In the genomic region with DNA sequence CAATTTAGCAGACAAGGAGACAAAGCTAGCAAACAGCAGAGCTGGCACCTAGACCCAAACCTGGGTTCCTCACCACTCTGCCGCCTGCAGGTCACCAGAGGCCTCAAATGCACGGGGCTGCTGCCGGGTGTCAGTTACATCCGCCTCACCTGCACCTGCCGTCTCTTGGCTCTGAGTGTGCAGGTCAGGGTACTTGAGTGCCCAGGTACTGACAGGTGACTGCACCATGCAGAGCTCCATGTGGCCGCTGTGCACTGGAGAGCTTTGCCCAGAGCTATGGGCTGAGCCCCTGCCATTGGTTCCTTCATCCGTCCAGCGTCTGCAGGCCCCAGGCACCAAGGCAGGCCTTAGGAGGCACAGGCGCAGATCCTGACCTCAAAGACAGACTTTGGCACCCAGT, we compare ENCODE assay signal across 1 cellular context.
TF ChIP-seq lines count a peak whose summit lies in the region.

No MANE protein-coding gene starts in this region.

TF ChIP-seq in GM23338, 12 proteins besides CTCF, POLR2A, EP300 and RAD21 (continued from another document):
- TF ChIP-seq, protein P1, sequence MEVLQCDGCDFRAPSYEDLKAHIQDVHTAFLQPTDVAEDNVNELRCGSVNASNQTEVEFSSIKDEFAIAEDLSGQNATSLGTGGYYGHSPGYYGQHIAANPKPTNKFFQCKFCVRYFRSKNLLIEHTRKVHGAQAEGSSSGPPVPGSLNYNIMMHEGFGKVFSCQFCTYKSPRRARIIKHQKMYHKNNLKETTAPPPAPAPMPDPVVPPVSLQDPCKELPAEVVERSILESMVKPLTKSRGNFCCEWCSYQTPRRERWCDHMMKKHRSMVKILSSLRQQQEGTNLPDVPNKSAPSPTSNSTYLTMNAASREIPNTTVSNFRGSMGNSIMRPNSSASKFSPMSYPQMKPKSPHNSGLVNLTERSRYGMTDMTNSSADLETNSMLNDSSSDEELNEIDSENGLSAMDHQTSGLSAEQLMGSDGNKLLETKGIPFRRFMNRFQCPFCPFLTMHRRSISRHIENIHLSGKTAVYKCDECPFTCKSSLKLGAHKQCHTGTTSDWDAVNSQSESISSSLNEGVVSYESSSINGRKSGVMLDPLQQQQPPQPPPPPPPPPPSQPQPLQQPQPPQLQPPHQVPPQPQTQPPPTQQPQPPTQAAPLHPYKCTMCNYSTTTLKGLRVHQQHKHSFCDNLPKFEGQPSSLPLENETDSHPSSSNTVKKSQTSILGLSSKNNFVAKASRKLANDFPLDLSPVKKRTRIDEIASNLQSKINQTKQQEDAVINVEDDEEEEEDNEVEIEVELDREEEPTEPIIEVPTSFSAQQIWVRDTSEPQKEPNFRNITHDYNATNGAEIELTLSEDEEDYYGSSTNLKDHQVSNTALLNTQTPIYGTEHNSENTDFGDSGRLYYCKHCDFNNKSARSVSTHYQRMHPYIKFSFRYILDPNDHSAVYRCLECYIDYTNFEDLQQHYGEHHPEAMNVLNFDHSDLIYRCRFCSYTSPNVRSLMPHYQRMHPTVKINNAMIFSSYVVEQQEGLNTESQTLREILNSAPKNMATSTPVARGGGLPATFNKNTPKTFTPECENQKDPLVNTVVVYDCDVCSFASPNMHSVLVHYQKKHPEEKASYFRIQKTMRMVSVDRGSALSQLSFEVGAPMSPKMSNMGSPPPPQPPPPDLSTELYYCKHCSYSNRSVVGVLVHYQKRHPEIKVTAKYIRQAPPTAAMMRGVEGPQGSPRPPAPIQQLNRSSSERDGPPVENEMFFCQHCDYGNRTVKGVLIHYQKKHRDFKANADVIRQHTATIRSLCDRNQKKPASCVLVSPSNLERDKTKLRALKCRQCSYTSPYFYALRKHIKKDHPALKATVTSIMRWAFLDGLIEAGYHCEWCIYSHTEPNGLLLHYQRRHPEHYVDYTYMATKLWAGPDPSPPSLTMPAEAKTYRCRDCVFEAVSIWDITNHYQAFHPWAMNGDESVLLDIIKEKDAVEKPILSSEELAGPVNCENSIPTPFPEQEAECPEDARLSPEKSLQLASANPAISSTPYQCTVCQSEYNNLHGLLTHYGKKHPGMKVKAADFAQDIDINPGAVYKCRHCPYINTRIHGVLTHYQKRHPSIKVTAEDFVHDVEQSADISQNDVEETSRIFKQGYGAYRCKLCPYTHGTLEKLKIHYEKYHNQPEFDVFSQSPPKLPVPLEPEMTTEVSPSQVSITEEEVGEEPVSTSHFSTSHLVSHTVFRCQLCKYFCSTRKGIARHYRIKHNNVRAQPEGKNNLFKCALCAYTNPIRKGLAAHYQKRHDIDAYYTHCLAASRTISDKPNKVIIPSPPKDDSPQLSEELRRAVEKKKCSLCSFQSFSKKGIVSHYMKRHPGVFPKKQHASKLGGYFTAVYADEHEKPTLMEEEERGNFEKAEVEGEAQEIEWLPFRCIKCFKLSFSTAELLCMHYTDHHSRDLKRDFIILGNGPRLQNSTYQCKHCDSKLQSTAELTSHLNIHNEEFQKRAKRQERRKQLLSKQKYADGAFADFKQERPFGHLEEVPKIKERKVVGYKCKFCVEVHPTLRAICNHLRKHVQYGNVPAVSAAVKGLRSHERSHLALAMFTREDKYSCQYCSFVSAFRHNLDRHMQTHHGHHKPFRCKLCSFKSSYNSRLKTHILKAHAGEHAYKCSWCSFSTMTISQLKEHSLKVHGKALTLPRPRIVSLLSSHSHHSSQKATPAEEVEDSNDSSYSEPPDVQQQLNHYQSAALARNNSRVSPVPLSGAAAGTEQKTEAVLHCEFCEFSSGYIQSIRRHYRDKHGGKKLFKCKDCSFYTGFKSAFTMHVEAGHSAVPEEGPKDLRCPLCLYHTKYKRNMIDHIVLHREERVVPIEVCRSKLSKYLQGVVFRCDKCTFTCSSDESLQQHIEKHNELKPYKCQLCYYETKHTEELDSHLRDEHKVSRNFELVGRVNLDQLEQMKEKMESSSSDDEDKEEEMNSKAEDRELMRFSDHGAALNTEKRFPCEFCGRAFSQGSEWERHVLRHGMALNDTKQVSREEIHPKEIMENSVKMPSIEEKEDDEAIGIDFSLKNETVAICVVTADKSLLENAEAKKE (CRISPR knock-in tag; IDR thresholded peaks at IDR 0.05): no peak
- TF ChIP-seq EZH2 (IDR thresholded peaks at IDR 0.05; ENCODE audit: low read depth, unreplicated experiment): no peak
- no peak for TF ChIP-seq POLR2AphosphoS5 (IDR thresholded peaks at IDR 0.05; ENCODE audit: low read depth)
- no peak for TF ChIP-seq JUNB (IDR thresholded peaks at IDR 0.05; ENCODE audit: unreplicated experiment)
